In the genomic region with DNA sequence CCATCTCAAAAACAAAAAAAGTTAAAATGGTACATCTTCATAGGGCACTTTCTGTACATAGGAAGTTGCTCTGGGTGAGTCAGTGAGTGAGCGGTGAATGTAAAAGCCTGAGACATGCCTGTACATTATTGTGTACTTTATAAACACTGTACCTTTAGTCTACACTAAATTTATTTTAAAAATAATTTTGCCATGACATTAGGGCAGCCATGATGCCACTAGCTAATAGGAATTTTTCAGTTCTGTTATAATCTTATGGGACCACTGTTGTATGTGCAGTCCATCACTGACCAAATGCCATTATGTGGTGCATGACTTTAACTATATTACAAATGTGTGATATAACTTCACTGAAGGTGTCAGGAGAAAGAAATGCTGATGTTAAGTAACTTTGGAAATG, we compare ENCODE assay signal across 17 cellular contexts. TPM values are rescaled to one million over a fixed set of nuclear protein-coding genes. Genes with fewer than 3 reads are reported as not detected.
"Had no signal": no experiment of that assay in that cellular context is flagged by ENCODE, and none has a peak within 500 bp of the region (broad histone marks: within the 10 kb centered on the region; RNA-seq: fewer than 3 reads in every experiment).

No MANE protein-coding gene starts in this region.

- H3K27me3 ChIP-seq: body of pancreas, hepatocyte, thyroid gland had no signal

- H3K36me3 ChIP-seq: thyroid gland had no signal

- H2AFZ ChIP-seq: hepatocyte had no signal

- H3K4me3 ChIP-seq: body of pancreas, coronary artery, hepatocyte, thyroid gland had no signal

- DNase-seq: activated CD4-positive, alpha-beta T cell treated with anti-CD3 and anti-CD28 coated beads, Interleukin-2, amount 50 U/mL, for 1 hour; activated CD4-positive, CD25-positive, alpha-beta regulatory T cell treated with anti-CD3 and anti-CD28 coated beads, Interleukin-2, amount 50 U/mL, for 72 hours; activated CD8-positive, alpha-beta memory T cell treated with anti-CD3 and anti-CD28 coated beads, Interleukin-2, amount 50 U/mL, for 4 hours; activated naive CD4-positive, alpha-beta T cell treated with anti-CD3 and anti-CD28 coated beads for 36 hours; activated T-cell treated with anti-CD3 and anti-CD28 coated beads, Interleukin-2, amount 50 U/mL, for 4 hours; body of pancreas; effector CD4-positive, alpha-beta T cell; islet precursor cell; nephron progenitor cell; occipital lobe; stimulated activated CD4-positive, alpha-beta T cell treated with anti-CD3 and anti-CD28 coated beads, Interleukin-2, amount 100 ng/mL, for 24 hours; stimulated activated naive CD4-positive, alpha-beta T cell treated with Interleukin-2 at 50 U/mL for 16 hours; thyroid gland had no signal

- H3K79me2 ChIP-seq: hepatocyte had no signal

- H3K4me2 ChIP-seq: hepatocyte had no signal

- ATAC-seq: activated T-cell treated with anti-CD3 and anti-CD28 coated beads, Interleukin-2, amount 50 U/mL, for 4 hours; body of pancreas had no signal

- H3K27ac ChIP-seq: body of pancreas, coronary artery, thyroid gland had no signal

- H3K9me3 ChIP-seq: body of pancreas, thyroid gland had no signal

RNA-seq across cellular contexts. Expression of a gene that starts 11.0 kb away (rescaled TPM):
- total RNA-seq: activated naive CD4-positive, alpha-beta T cell treated with anti-CD3 and anti-CD28 coated beads for 36 hours; activated T-cell treated with anti-CD3 and anti-CD28 coated beads, Interleukin-2, amount 50 U/mL, for 4 hours; body of pancreas; hepatocyte; myocyte; occipital lobe; skeletal muscle tissue; thyroid gland had no signal
